Comparison of ENCODE assay signal across 10 cellular contexts in genomic region chr10:117544729-117545140, GRCh38. TPM values are rescaled to one million over a fixed set of nuclear protein-coding genes. Genes with fewer than 3 reads are reported as not detected.
A peak's percentile ranks its signal among the peaks of the same experiment; 100 is the strongest.
DNase-seq lines count a peak whose midpoint lies in the region; ATAC-seq and TF ChIP-seq lines count a peak whose summit lies in the region.
"Had no signal": no experiment of that assay in that cellular context is flagged by ENCODE, and none has a peak within 500 bp of the region (broad histone marks: within the 10 kb centered on the region; RNA-seq: fewer than 3 reads in every experiment).

No MANE protein-coding gene starts in this region.

- ATAC-seq in GM23338 (no peak), HG02678 (IDR thresholded peaks at IDR 0.05; ENCODE audit: unreplicated experiment) (no peak), body of pancreas (no peak)
- ATAC-seq in activated T-helper 17 cell treated with anti-CD3 and anti-CD28 coated beads, Interleukin-2, amount 50 U/mL, for 72 hours (replicated peaks) = no peak

- H3K27me3 ChIP-seq in GM23338 (ENCODE audit: insufficient read depth) (peaks cover 100% of the 10 kb centered on the region), iPS-18a (ENCODE audit: control insufficient read depth, insufficient read depth, low read length) (peaks cover 100% of the 10 kb centered on the region), body of pancreas (peaks cover 7 to 51% of the 10 kb centered on the region in 2 donors)

- peak overlapping the region; percentile 71 for H3K4me3 Mint-ChIP-seq in GM23338
- H3K4me3 Mint-ChIP-seq in activated T-helper 17 cell treated with anti-CD3 and anti-CD28 coated beads, Interleukin-2, amount 50 U/mL, for 72 hours = peak overlapping the region; percentile 44

- 0 out of 2 replicates have a peak, but pooled peaks cover 3% of the 10 kb centered on the region for H3F3A ChIP-seq in GM23338 (replicated peaks; ENCODE audit: low read depth)

- H3K4me3 ChIP-seq in GM23338 = peak overlapping the region; percentile 68
- peak overlapping the region; percentile 52 for H3K4me3 ChIP-seq in iPS-18a (ENCODE audit: low read length)
- peak overlapping the region; percentile 36 to 57 (median 39) for H3K4me3 ChIP-seq in skin epidermis
- H3K4me3 ChIP-seq in body of pancreas = peak overlapping the region in 1 of 2 donors; percentile 21

- H3K36me3 Mint-ChIP-seq in GM23338 (ENCODE audit: low read depth) = no peaks in the 10 kb centered on the region; the same call in 1 of the 3 replicates
- H3K36me3 Mint-ChIP-seq in activated T-helper 17 cell treated with anti-CD3 and anti-CD28 coated beads, Interleukin-2, amount 50 U/mL, for 72 hours (ENCODE audit: low read depth) = peaks cover 6% of the 10 kb centered on the region

- peaks cover 49% of the 10 kb centered on the region for H3K4me1 Mint-ChIP-seq in GM23338
- peaks cover 8% of the 10 kb centered on the region for H3K4me1 Mint-ChIP-seq in activated T-helper 17 cell treated with anti-CD3 and anti-CD28 coated beads, Interleukin-2, amount 50 U/mL, for 72 hours

- H3K9me3 ChIP-seq in iPS-18a (ENCODE audit: control insufficient read depth, low read depth, low read length) = no peaks in the 10 kb centered on the region
- H3K9me3 ChIP-seq in body of pancreas = no peaks in the 10 kb centered on the region

- peaks cover 21% of the 10 kb centered on the region for H4K20me1 ChIP-seq in GM23338 (replicated peaks; ENCODE audit: insufficient read depth)

- peak; percentile 54 for DNase-seq in GM23338 (ENCODE audit: low spot score)
- no peak for DNase-seq in body of pancreas
- no peak for DNase-seq in SW480 (ENCODE audit: low spot score)
- DNase-seq: activated effector memory CD4-positive, alpha-beta T cell treated with Interleukin-2 at 50 U/mL for 16 hours had no signal

- H3K9me2 ChIP-seq in GM23338 (ENCODE audit: insufficient read depth) = no peaks in the 10 kb centered on the region

- H3K27ac Mint-ChIP-seq in GM23338 = no peak overlapping the region
- no peak overlapping the region for H3K27ac Mint-ChIP-seq in activated T-helper 17 cell treated with anti-CD3 and anti-CD28 coated beads, Interleukin-2, amount 50 U/mL, for 72 hours

- TF ChIP-seq POLR2A in body of pancreas (IDR thresholded peaks at IDR 0.05) = no peak

- WGBS in body of pancreas, 2 donors = 2 to 4% methylated on average over 28 of the region's 28 CpGs

- peaks cover 5% of the 10 kb centered on the region; the same call in 2 of the 3 replicates for H3K9me3 Mint-ChIP-seq in GM23338
- H3K9me3 Mint-ChIP-seq in activated T-helper 17 cell treated with anti-CD3 and anti-CD28 coated beads, Interleukin-2, amount 50 U/mL, for 72 hours = no peaks in the 10 kb centered on the region

- intact Hi-C loops in body of pancreas (cut with DNase I) = loop anchor here (10.0 kb wide), 1 partner anchor 560 kb away; no protein-coding TSS in a partner anchor

- H3K27me3 Mint-ChIP-seq in GM23338 (ENCODE audit: insufficient read depth, low read depth, poor library complexity) = peaks cover 97% of the 10 kb centered on the region
- peaks cover 57% of the 10 kb centered on the region for H3K27me3 Mint-ChIP-seq in activated T-helper 17 cell treated with anti-CD3 and anti-CD28 coated beads, Interleukin-2, amount 50 U/mL, for 72 hours

- no peaks in the 10 kb centered on the region for H3K36me3 ChIP-seq in GM23338 (ENCODE audit: insufficient read depth)
- no peaks in the 10 kb centered on the region for H3K36me3 ChIP-seq in iPS-18a (ENCODE audit: control insufficient read depth, low read depth, low read length)
- no peaks in the 10 kb centered on the region for H3K36me3 ChIP-seq in body of pancreas (replicated peaks in 1 of 2; ENCODE audit: insufficient read depth in 1 of 2, low read depth in 2 of 2)

- no peak overlapping the region for H3K27ac ChIP-seq in GM23338 (ENCODE audit: low read depth)
- no peak overlapping the region for H3K27ac ChIP-seq in iPS-18a (ENCODE audit: low read length)
- H3K27ac ChIP-seq in skin epidermis = peak overlapping the region in 19 of 21 experiments; percentile 5 to 90 (median 75)
- no peak overlapping the region for H3K27ac ChIP-seq in body of pancreas

- no peak overlapping the region for H3K9ac ChIP-seq in iPS-18a (ENCODE audit: low read length)

- no peak overlapping the region; the same call in 1 of the 2 replicates for H2AFZ ChIP-seq in GM23338

- peaks cover 57% of the 10 kb centered on the region for H3K4me1 ChIP-seq in GM23338 (ENCODE audit: insufficient read depth)
- peaks cover 18% of the 10 kb centered on the region for H3K4me1 ChIP-seq in iPS-18a (ENCODE audit: control insufficient read depth, low read depth, low read length)
- H3K4me1 ChIP-seq in body of pancreas = peaks cover 48% of the 10 kb centered on the region

- TF ChIP-seq CTCF in GM23338 (conservative IDR thresholded peaks at IDR 0.05; ENCODE audit: low read depth in 2 of 2) (no peak), body of pancreas (IDR thresholded peaks at IDR 0.05) (no peak)

- peak overlapping the region; percentile 94 for H3K4me2 ChIP-seq in GM23338

- H3K79me2 ChIP-seq in GM23338 (replicated peaks; ENCODE audit: insufficient read depth) = no peaks in the 10 kb centered on the region

TF ChIP-seq in GM23338, 12 proteins besides CTCF, POLR2A, EP300 and RAD21:
- TF ChIP-seq ETS1 (IDR thresholded peaks at IDR 0.05) = no peak
- TF ChIP-seq STAT1 (IDR thresholded peaks at IDR 0.05; ENCODE audit: unreplicated experiment) = no peak
- no peak for TF ChIP-seq CREB1 (CRISPR knock-in tag; IDR thresholded peaks at IDR 0.05; ENCODE audit: low read depth)
- peak; percentile 99 for TF ChIP-seq EZH2 (IDR thresholded peaks at IDR 0.05; ENCODE audit: low read depth, unreplicated experiment)
- no peak for TF ChIP-seq ZNF114 (CRISPR knock-in tag; IDR thresholded peaks at IDR 0.05)
- TF ChIP-seq EZH2phosphoT487 (IDR thresholded peaks at IDR 0.05; ENCODE audit: unreplicated experiment) = peak; percentile 53
TF ChIP-seq in GM23338: peak in this region for 2.

RNA-seq across cellular contexts. Expression of gene EMX2, which starts 2.2 kb away (rescaled TPM):
- total RNA-seq in GM23338 (2014; rRNA removed; shearing (Covaris generic)) = not detected in 2 replicates
- not detected in 2 replicates for polyA plus RNA-seq in GM23338 (2016; fragmentation: Nextera tagmentation; extraction: Ambion mirVana)
- total RNA-seq in activated T-helper 17 cell treated with anti-CD3 and anti-CD28 coated beads, Interleukin-2, amount 50 U/mL, for 72 hours = not detected
- not detected for total RNA-seq in body of pancreas
- total RNA-seq: LHCN-M2, RPMI7951 had no signal

Comparison
In these comparisons a context has a peak if more than half of its experiments do, and no peak if none do; other contexts are left out.
1. H3K27ac ChIP-seq: peak in skin epidermis (19 of 21); none in GM23338 (single experiment), iPS-18a (single experiment) and body of pancreas (0 of 4).